In genomic region chr2:25078171-25079049, GRCh38 we compare ENCODE assay signal across 8 cellular contexts. TPM values are rescaled to one million over a fixed set of nuclear protein-coding genes. Genes with fewer than 3 reads are reported as not detected.
DNase-seq lines count a peak whose midpoint lies in the region; ATAC-seq and TF ChIP-seq lines count a peak whose summit lies in the region.

No MANE protein-coding gene starts in this region.

- no peaks in the 10 kb centered on the region for H3K36me3 Mint-ChIP-seq in activated CD8-positive, alpha-beta T cell treated with anti-CD3 and anti-CD28 coated beads, Interleukin-2, amount 10 ng/mL, durations not matched to agents 7 days and 5 days (ENCODE audit: low read depth)
- H3K36me3 Mint-ChIP-seq in natural killer cell = no peaks in the 10 kb centered on the region

- DNase-seq in LHCN-M2 (ENCODE audit: low read depth) = peak; percentile 64
- no peak for DNase-seq in SK-N-SH
- peak in 2 of 5 donors; percentile 26 to 41 for DNase-seq in heart left ventricle
- DNase-seq in superior temporal gyrus (ENCODE audit: extremely low spot score) = peak; percentile 45
- DNase-seq in esophagus squamous epithelium (lab: John Stamatoyannopoulos, UW) = no peak
- DNase-seq in activated CD8-positive, alpha-beta T cell treated with anti-CD3 and anti-CD28 coated beads, Interleukin-2, amount 10 ng/mL, durations not matched to agents 7 days and 5 days = no peak
- DNase-seq in natural killer cell = no peak

- H3K4me3 Mint-ChIP-seq in activated CD8-positive, alpha-beta T cell treated with anti-CD3 and anti-CD28 coated beads, Interleukin-2, amount 10 ng/mL, durations not matched to agents 7 days and 5 days = no peak overlapping the region
- H3K4me3 Mint-ChIP-seq in natural killer cell = no peak overlapping the region

- H2AFZ ChIP-seq in SK-N-SH (ENCODE audit: low read depth) = no peak overlapping the region

- no peak overlapping the region for H3K27ac Mint-ChIP-seq in activated CD8-positive, alpha-beta T cell treated with anti-CD3 and anti-CD28 coated beads, Interleukin-2, amount 10 ng/mL, durations not matched to agents 7 days and 5 days
- H3K27ac Mint-ChIP-seq in natural killer cell = no peak overlapping the region

- H3K4me1 Mint-ChIP-seq in activated CD8-positive, alpha-beta T cell treated with anti-CD3 and anti-CD28 coated beads, Interleukin-2, amount 10 ng/mL, durations not matched to agents 7 days and 5 days (ENCODE audit: low read depth) = no peaks in the 10 kb centered on the region
- no peaks in the 10 kb centered on the region for H3K4me1 Mint-ChIP-seq in natural killer cell

- H3K9ac ChIP-seq in SK-N-SH = no peak overlapping the region; the same call in 1 of the 2 replicates

- WGBS in SK-N-SH (ENCODE audit: low lambda C conversion rate) = 35% methylated on average over 15 of the region's 16 CpGs
- WGBS in heart left ventricle, 4 donors = 51 to 64% (median 54%) methylated on average over 16 of the region's 16 CpGs
- WGBS in esophagus squamous epithelium, 2 donors = 12 to 17% methylated on average over 13 to 16 of the region's 16 CpGs

- TF ChIP-seq RAD21 in SK-N-SH (IDR thresholded peaks at IDR 0.05; ENCODE audit: low read length) = no peak

- H3F3A ChIP-seq in SK-N-SH (replicated peaks; ENCODE audit: insufficient read depth) = peaks cover 24% of the 10 kb centered on the region

- CTCF ChIA-PET in SK-N-SH (lab: Yijun Ruan, JAX) = interaction anchor here (1.1 to 1.4 kb wide), 3 partner anchors 13 to 103 kb away, joined by 3 to 5 read pairs (median 4); no protein-coding TSS in a partner anchor
- CTCF ChIA-PET in activated CD8-positive, alpha-beta T cell treated with anti-CD3 and anti-CD28 coated beads, Interleukin-2, amount 10 ng/mL, durations not matched to agents 7 days and 5 days (lab: Charles Lee) = no interaction called here

- no peaks in the 10 kb centered on the region for H3K36me3 ChIP-seq in SK-N-SH (replicated peaks in 1 of 2; ENCODE audit: control insufficient read depth in 1 of 2, insufficient read depth in 2 of 2, low read length in 1 of 2)
- H3K36me3 ChIP-seq in heart left ventricle = no peaks in the 10 kb centered on the region
- H3K36me3 ChIP-seq in esophagus squamous epithelium = no peaks in the 10 kb centered on the region

- H3K9me3 ChIP-seq in SK-N-SH (no peaks in the 10 kb centered on the region), heart left ventricle (no peaks in the 10 kb centered on the region), esophagus squamous epithelium (no peaks in the 10 kb centered on the region)

- H3K4me3 ChIP-seq in SK-N-SH (ENCODE audit: low read depth in 2 of 2, low read length in 1 of 2) (peak overlapping the region in 1 of 2 experiments; percentile 3; a peak in 2 of 4 replicates), heart left ventricle (peak overlapping the region in 5 of 12 donors; percentile 5 to 24 (median 13)), esophagus squamous epithelium (no peak overlapping the region)

- POLR2A ChIA-PET in SK-N-SH (lab: Yijun Ruan, JAX) = no interaction called here
- POLR2A ChIA-PET in activated CD8-positive, alpha-beta T cell treated with anti-CD3 and anti-CD28 coated beads, Interleukin-2, amount 10 ng/mL, durations not matched to agents 7 days and 5 days (lab: Charles Lee) = no interaction called here

- no peak for TF ChIP-seq CTCF in SK-N-SH (IDR thresholded peaks at IDR 0.05)
- no peak for TF ChIP-seq CTCF in heart left ventricle (IDR thresholded peaks at IDR 0.05)
- no peak for TF ChIP-seq CTCF in esophagus squamous epithelium (IDR thresholded peaks at IDR 0.05)
- no peak for TF ChIP-seq CTCF in natural killer cell (IDR thresholded peaks at IDR 0.05)

- intact Hi-C loops in heart left ventricle (cut with DNase I) (loop anchor here in 2 of 10 donors (5.0 kb wide), 2 partner anchors 36 to 49 kb away; partner anchors contain the start of gene EFR3B (in 1 of the 2)), esophagus squamous epithelium (cut with DNase I) (no loop called here), natural killer cell (cut with micrococcal nuclease) (no loop called here)

- H3K27me3 Mint-ChIP-seq in activated CD8-positive, alpha-beta T cell treated with anti-CD3 and anti-CD28 coated beads, Interleukin-2, amount 10 ng/mL, durations not matched to agents 7 days and 5 days (ENCODE audit: low read depth) = peaks cover 27% of the 10 kb centered on the region
- peaks cover 24 to 51% of the 10 kb centered on the region in 2 donors for H3K27me3 Mint-ChIP-seq in natural killer cell (ENCODE audit: low read depth in 2 of 2)

- no peaks in the 10 kb centered on the region for H3K79me2 ChIP-seq in SK-N-SH (ENCODE audit: insufficient read depth)

- peak overlapping the region; percentile 61 for H3K4me2 ChIP-seq in SK-N-SH

- H3K9me2 ChIP-seq in SK-N-SH = no peaks in the 10 kb centered on the region

- H3K27ac ChIP-seq in SK-N-SH (ENCODE audit: low read depth in 2 of 2, low read length in 1 of 2) (peak overlapping the region in 1 of 2 experiments; percentile 55; a peak in 1 of 4 replicates), heart left ventricle (peak overlapping the region in 11 of 12 donors; percentile 23 to 73 (median 65)), esophagus squamous epithelium (peak overlapping the region in 2 of 4 donors; percentile 2 to 27)

- no peaks in the 10 kb centered on the region for H3K9me3 Mint-ChIP-seq in activated CD8-positive, alpha-beta T cell treated with anti-CD3 and anti-CD28 coated beads, Interleukin-2, amount 10 ng/mL, durations not matched to agents 7 days and 5 days (ENCODE audit: insufficient read depth)
- no peaks in the 10 kb centered on the region for H3K9me3 Mint-ChIP-seq in natural killer cell

- H3K27me3 ChIP-seq in SK-N-SH (ENCODE audit: insufficient read depth) (no peaks in the 10 kb centered on the region), heart left ventricle (no peaks in the 10 kb centered on the region), esophagus squamous epithelium (no peaks in the 10 kb centered on the region)

- ATAC-seq in heart left ventricle (peak; percentile 43 to 89 (median 68)), HG02840 (IDR thresholded peaks at IDR 0.05; ENCODE audit: low FRiP score, unreplicated experiment) (no peak), natural killer cell (no peak)
- ATAC-seq in activated CD8-positive, alpha-beta T cell treated with anti-CD3 and anti-CD28 coated beads, Interleukin-2, amount 10 ng/mL, durations not matched to agents 7 days and 5 days = no peak

- H3K4me1 ChIP-seq in SK-N-SH (ENCODE audit: control insufficient read depth in 1 of 2, insufficient read depth in 2 of 2, low read depth in 1 of 2, low read length in 1 of 2) = peaks cover 12 to 24% of the 10 kb centered on the region in 2 experiments
- peaks cover 3 to 57% (median 33%) of the 10 kb centered on the region in 12 donors for H3K4me1 ChIP-seq in heart left ventricle
- H3K4me1 ChIP-seq in esophagus squamous epithelium = peaks cover 0 to 14% (median 11%) of the 10 kb centered on the region in 3 donors

- peak in 1 of 2 experiments; percentile 38; a peak in 1 of 4 replicates for TF ChIP-seq EP300 in SK-N-SH (IDR thresholded peaks at IDR 0.05; ENCODE audit: borderline replicate concordance in 1 of 2, low read depth in 1 of 2, low read length in 1 of 2)

- peaks cover 74% of the 10 kb centered on the region for H4K20me1 ChIP-seq in SK-N-SH (ENCODE audit: insufficient read depth)

- TF ChIP-seq POLR2A in heart left ventricle (IDR thresholded peaks at IDR 0.05) (no peak), esophagus squamous epithelium (IDR thresholded peaks at IDR 0.05) (no peak)

TF ChIP-seq in SK-N-SH, 30 proteins besides CTCF, POLR2A, EP300 and RAD21 (continues in another document):
- TF ChIP-seq CHD2 (IDR thresholded peaks at IDR 0.05; ENCODE audit: low read length, partially characterized antibody) (no peak), RFX5 (IDR thresholded peaks at IDR 0.05; ENCODE audit: low read length) (no peak), YY1 (IDR thresholded peaks at IDR 0.05; ENCODE audit: low read depth) (no peak), MAX (IDR thresholded peaks at IDR 0.05; ENCODE audit: low read depth) (peak; percentile 49), EZH2phosphoT487 (IDR thresholded peaks at IDR 0.05; ENCODE audit: borderline replicate concordance, low read depth) (no peak), GABPA (IDR thresholded peaks at IDR 0.05; ENCODE audit: low read depth) (no peak), RXRA (IDR thresholded peaks at IDR 0.05; ENCODE audit: borderline replicate concordance, low read depth) (peak; percentile 53; the same call in 1 of the 2 replicates), IRF3 (IDR thresholded peaks at IDR 0.05; ENCODE audit: low read depth, low read length) (no peak), NFIC (IDR thresholded peaks at IDR 0.05; ENCODE audit: borderline replicate concordance) (peak; percentile 94), USF2 (IDR thresholded peaks at IDR 0.05; ENCODE audit: borderline replicate concordance, low read depth, low read length) (no peak)

RNA-seq across cellular contexts. Expression of gene EFR3B, which starts 36.5 kb away (rescaled TPM):
- total RNA-seq in LHCN-M2 (2014; rRNA removed) (0.34 and 0.51 TPM in 2 replicates), heart left ventricle (10 to 100 TPM in 1 of 9 donors, 1 to 10 TPM in 8; 4.3 to 13.8 (median 6.3) TPM), esophagus squamous epithelium (1 to 10 TPM in 1 of 4 donors, under 1 TPM in 3; under 0.01 to 1.4 (median 0.32) TPM), natural killer cell (under 1 TPM in 1 of 3 donors, not detected in 2; 0.05 TPM)
- 0.43 TPM for polyA plus RNA-seq in LHCN-M2 (2012)
- polyA plus RNA-seq in SK-N-SH (2012; rRNA removed) (1.5 and 1.9 TPM in 2 replicates), heart left ventricle (1 to 10 TPM; 1.7 to 1.8 TPM)
- 0.98 and 1.4 TPM in 2 replicates for polyA plus RNA-seq in SK-N-SH (2012; cell fraction: cytosol; rRNA removed)
- polyA plus RNA-seq in SK-N-SH (2012; cell fraction: nucleus; rRNA removed) = 3.6 and 3.7 TPM in 2 replicates
- under 1 TPM; 0.05 TPM for total RNA-seq in activated CD8-positive, alpha-beta T cell treated with anti-CD3 and anti-CD28 coated beads, Interleukin-2, amount 10 ng/mL, durations not matched to agents 7 days and 5 days

Comparison
In these comparisons a context has a peak if more than half of its experiments do, and no peak if none do; other contexts are left out.
1. DNase-seq: peak in LHCN-M2 (single experiment) and superior temporal gyrus (single experiment); none in SK-N-SH (single experiment), esophagus squamous epithelium (single experiment), activated CD8-positive, alpha-beta T cell treated with anti-CD3 and anti-CD28 coated beads, Interleukin-2, amount 10 ng/mL, durations not matched to agents 7 days and 5 days (single experiment) and natural killer cell (single experiment).
2. ATAC-seq: peak in heart left ventricle (4 of 4); none in HG02840 (single experiment), activated CD8-positive, alpha-beta T cell treated with anti-CD3 and anti-CD28 coated beads, Interleukin-2, amount 10 ng/mL, durations not matched to agents 7 days and 5 days (single experiment) and natural killer cell (0 of 3).